Comparison of ENCODE assay signal across 11 cellular contexts in the genomic region with DNA sequence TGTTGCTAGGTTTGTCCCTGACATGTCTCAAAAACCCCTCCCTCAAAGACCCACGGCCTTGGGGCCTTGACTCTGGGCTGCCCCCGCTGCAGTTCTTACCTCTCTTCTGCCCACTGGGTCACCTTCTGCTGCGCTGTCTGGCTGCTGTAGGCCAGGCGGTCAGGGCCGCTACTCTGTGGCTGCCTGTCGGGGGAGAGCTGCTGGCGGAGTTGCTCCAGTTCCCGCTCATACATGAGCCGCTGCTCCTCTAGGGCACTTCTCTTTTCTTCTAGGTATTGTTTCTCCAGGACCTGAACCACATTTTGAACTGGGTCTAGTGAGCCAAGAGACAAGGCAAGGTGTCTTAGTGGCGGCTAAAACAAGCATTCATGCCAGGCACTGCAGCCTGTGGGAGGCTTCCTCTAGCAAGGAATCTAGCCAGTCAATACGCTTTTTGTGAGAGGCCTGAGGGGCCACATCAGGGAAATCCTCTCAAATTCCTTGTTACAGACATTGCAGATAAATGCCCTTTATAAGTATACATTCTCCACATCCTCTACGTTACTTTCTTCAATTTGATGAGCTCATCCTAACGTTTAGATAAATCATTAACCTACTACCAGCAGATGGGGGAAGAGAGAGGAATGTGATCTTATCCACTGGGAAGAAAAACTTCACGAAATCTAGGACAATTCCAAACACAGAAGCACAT.
DNase-seq lines count a peak whose midpoint lies in the region; ATAC-seq and TF ChIP-seq lines count a peak whose summit lies in the region.
"Had no signal": no experiment of that assay in that cellular context is flagged by ENCODE, and none has a peak within 500 bp of the region (broad histone marks: within the 10 kb centered on the region; RNA-seq: fewer than 3 reads in every experiment).

No MANE protein-coding gene starts in this region.

- DNase-seq in HCEC 1CT (peak; percentile 14), SK-MEL-5 (ENCODE audit: low read depth, low spot score) (peak; percentile 25), foreskin keratinocyte (no peak), renal cortical epithelial cell (ENCODE audit: low read depth) (peak; percentile 76), iPS-NIHi7 (ENCODE audit: extremely low spot score) (no peak)
- no peak for DNase-seq in stimulated activated CD4-positive, alpha-beta T cell treated with anti-CD3 and anti-CD28 coated beads, Interleukin-4, amount 100 ng/mL, for 24 hours
- DNase-seq: activated CD8-positive, alpha-beta T cell treated with anti-CD3 and anti-CD28 coated beads for 36 hours; activated naive CD4-positive, alpha-beta T cell treated with anti-CD3 and anti-CD28 coated beads, Interleukin-2, amount 50 U/mL, for 16 hours; NCI-H146; substantia nigra had no signal

- peak; percentile 28 for TF ChIP-seq CTCF in foreskin keratinocyte (conservative IDR thresholded peaks at IDR 0.05)

- ATAC-seq in foreskin keratinocyte: no peak
- no peak for ATAC-seq in HG02973 (IDR thresholded peaks at IDR 0.05; ENCODE audit: unreplicated experiment)
- ATAC-seq: activated CD8-positive, alpha-beta T cell treated with anti-CD3 and anti-CD28 coated beads for 36 hours had no signal

- in situ Hi-C loops in SK-MEL-5 (cut with HindIII; ENCODE audit: low pct_unique_long_range_greater_than_20kb, low sequenced_read_pairs): no loop called here

- H3K4me1 ChIP-seq in foreskin keratinocyte: no peaks in the 10 kb centered on the region

- H3K27ac ChIP-seq in foreskin keratinocyte: no peak overlapping the region

- no peaks in the 10 kb centered on the region for H3K27me3 ChIP-seq in foreskin keratinocyte

Comparison
In these comparisons a context has a peak if more than half of its experiments do, and no peak if none do; other contexts are left out.
1. DNase-seq: peak in HCEC 1CT (single experiment), SK-MEL-5 (single experiment) and renal cortical epithelial cell (single experiment); none in foreskin keratinocyte (0 of 2), stimulated activated CD4-positive, alpha-beta T cell treated with anti-CD3 and anti-CD28 coated beads, Interleukin-4, amount 100 ng/mL, for 24 hours (single experiment) and iPS-NIHi7 (single experiment).